10 cellular contexts compared by ENCODE assay signal in the genomic region with DNA sequence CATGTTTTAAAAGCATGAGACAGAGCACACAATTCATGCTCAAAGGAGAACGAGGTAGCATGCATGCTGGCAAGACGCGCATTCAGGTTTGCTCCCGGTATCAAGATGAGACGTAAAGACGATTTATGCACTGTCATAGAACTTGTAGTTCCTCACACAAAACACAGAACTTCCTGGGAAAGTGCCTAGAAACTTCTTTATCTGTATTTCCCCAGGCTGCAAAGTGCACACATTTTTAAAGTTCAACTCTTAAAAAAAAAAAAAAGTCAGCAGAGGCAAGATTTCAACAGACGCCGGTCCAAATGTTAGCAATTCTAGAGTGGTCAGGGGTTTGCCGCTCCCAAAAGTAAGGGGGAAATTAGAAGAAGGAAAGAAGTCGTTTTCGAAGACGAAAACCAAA.
DNase-seq lines count a peak whose midpoint lies in the region; ATAC-seq and TF ChIP-seq lines count a peak whose summit lies in the region.
"Had no signal": no experiment of that assay in that cellular context is flagged by ENCODE, and none has a peak within 500 bp of the region (broad histone marks: within the 10 kb centered on the region; RNA-seq: fewer than 3 reads in every experiment).

No MANE protein-coding gene starts in this region.

- ATAC-seq in GM21360 (IDR thresholded peaks at IDR 0.05; ENCODE audit: unreplicated experiment), result no peak
- no peak for ATAC-seq in GM21367 (IDR thresholded peaks at IDR 0.05; ENCODE audit: unreplicated experiment)

- H3K4me3 ChIP-seq in PC-9 (no peak overlapping the region), fibroblast of pulmonary artery (replicated peaks; ENCODE audit: low read depth, low read length) (peak overlapping the region; percentile 20), rectal smooth muscle tissue (ENCODE audit: low read length) (peak overlapping the region; percentile 36)
- H3K4me3 ChIP-seq: cardiac muscle cell had no signal

- H2AFZ ChIP-seq in PC-9, result no peak overlapping the region

- H3K27me3 ChIP-seq in PC-9 (ENCODE audit: insufficient read depth, low read depth), result no peaks in the 10 kb centered on the region
- no peaks in the 10 kb centered on the region for H3K27me3 ChIP-seq in rectal smooth muscle tissue (ENCODE audit: control insufficient read depth, insufficient read depth, low read length)
- H3K27me3 ChIP-seq: cardiac muscle cell had no signal

- DNase-seq in GDM1 (lab: John Stamatoyannopoulos, UW) (peak; percentile 51), PC-9 (no peak), fibroblast of pulmonary artery (ENCODE audit: low read depth) (no peak), DMS53 (lab: John Stamatoyannopoulos, UW) (no peak)
- no peak for DNase-seq in stimulated activated CD4-positive, alpha-beta T cell treated with anti-CD3 and anti-CD28 coated beads, Interleukin-1b, Interleukin-23, amount 100 ng/mL, for 48 hours
- DNase-seq: SIG-M5 had no signal

- no peak overlapping the region for H3K9ac ChIP-seq in rectal smooth muscle tissue (ENCODE audit: low read length)

- H3K79me2 ChIP-seq in PC-9 (ENCODE audit: low read depth), result no peaks in the 10 kb centered on the region

- no peaks in the 10 kb centered on the region for H3K36me3 ChIP-seq in PC-9 (ENCODE audit: low read depth)
- H3K36me3 ChIP-seq in rectal smooth muscle tissue (ENCODE audit: control insufficient read depth, insufficient read depth, low read length), result no peaks in the 10 kb centered on the region
- H3K36me3 ChIP-seq: cardiac muscle cell had no signal

- H3K27ac ChIP-seq in PC-9 (no peak overlapping the region), rectal smooth muscle tissue (ENCODE audit: low read depth, low read length) (peak overlapping the region; percentile 64)
- H3K27ac ChIP-seq: cardiac muscle cell had no signal

- H3K4me2 ChIP-seq in PC-9, result 0 out of 2 replicates have a peak overlapping the region, but pooled peaks have one; percentile 68

- no peak for TF ChIP-seq CTCF in PC-9 (conservative IDR thresholded peaks at IDR 0.05)
- no peak for TF ChIP-seq CTCF in fibroblast of pulmonary artery (IDR thresholded peaks at IDR 0.05; ENCODE audit: low read length, missing control alignments)

- H3K4me1 ChIP-seq in PC-9 (replicated peaks; ENCODE audit: insufficient read depth) (peaks cover 53% of the 10 kb centered on the region), rectal smooth muscle tissue (ENCODE audit: control insufficient read depth, insufficient read depth, low read length) (peaks cover 18% of the 10 kb centered on the region)

- intact Hi-C loops in PC-9 (cut with micrococcal nuclease; ENCODE audit: unreplicated experiment), result loop anchor here (2.0 to 10.0 kb wide), 2 partner anchors 146 to 590 kb away; no protein-coding TSS in a partner anchor

- BruUV-seq in PC-9 (replicated peaks; lab: Mats Ljungman, UMichigan), result no TSS peak

- H4K20me1 ChIP-seq in PC-9 (ENCODE audit: insufficient read depth), result no peaks in the 10 kb centered on the region

- H3K9me3 ChIP-seq in PC-9 (ENCODE audit: insufficient read depth, low read depth), result no peaks in the 10 kb centered on the region

- H3K9me2 ChIP-seq in PC-9 (ENCODE audit: insufficient read depth), result no peaks in the 10 kb centered on the region

- CTCF ChIA-PET in PC-9 (lab: Charles Lee), result no interaction called here

- POLR2A ChIA-PET in PC-9 (lab: Charles Lee; ENCODE audit: unreplicated experiment), result no interaction called here

- peaks cover 25% of the 10 kb centered on the region for H3F3A ChIP-seq in PC-9 (ENCODE audit: insufficient read depth, low read depth)
